Comparison of ENCODE assay signal across 20 cellular contexts in the genomic region with DNA sequence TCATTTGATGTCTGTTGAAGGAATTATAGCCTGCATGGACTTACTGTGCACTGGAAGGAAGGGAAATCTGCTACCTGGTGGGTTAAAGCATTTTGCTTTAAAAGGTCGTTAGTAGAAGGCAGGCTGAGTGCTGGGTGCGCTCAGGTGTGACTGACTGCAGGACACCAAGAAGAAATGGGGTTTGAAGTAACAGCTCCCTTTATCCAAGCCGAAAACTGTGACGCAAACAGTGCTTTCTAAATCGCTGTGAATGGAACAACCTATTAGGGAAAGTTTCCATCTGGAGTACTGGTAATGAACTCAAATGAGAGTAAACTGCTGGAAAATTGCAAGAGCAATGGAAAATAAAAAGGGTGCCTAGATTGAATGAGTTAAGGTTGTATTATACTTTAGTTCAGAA.
"Had no signal": no experiment of that assay in that cellular context is flagged by ENCODE, and none has a peak within 500 bp of the region (broad histone marks: within the 10 kb centered on the region; RNA-seq: fewer than 3 reads in every experiment).

No MANE protein-coding gene starts in this region.

- H3K4me3 Mint-ChIP-seq: activated B cell treated with CpG ODN at 0.5 μM for 24 hours; activated CD8-positive, alpha-beta T cell treated with anti-CD3 and anti-CD28 coated beads for 36 hours; activated naive CD4-positive, alpha-beta T cell treated with anti-CD3 and anti-CD28 coated beads, Interleukin-2, amount 50 U/mL, for 24 hours; activated T-cell treated with anti-CD3 and anti-CD28 coated beads, Interleukin-2, amount 50 U/mL, for 4 hours; activated T-helper 17 cell treated with anti-CD3 and anti-CD28 coated beads, Interleukin-2, amount 50 U/mL, for 72 hours; naive B cell had no signal

- DNase-seq: activated B cell treated with CpG ODN at 0.5 μM for 24 hours; activated CD4-positive, alpha-beta T cell treated with anti-CD3 and anti-CD28 coated beads, Interleukin-2, amount 50 U/mL, for 1 hour; activated CD8-positive, alpha-beta T cell treated with anti-CD3 and anti-CD28 coated beads for 36 hours; activated T-cell treated with anti-CD3 and anti-CD28 coated beads, Interleukin-2, amount 50 U/mL, for 4 hours; central memory CD4-positive, alpha-beta T cell; left cardiac atrium; mammary epithelial cell; naive B cell; nucleus accumbens; pancreas; psoas muscle; right cardiac atrium; spleen; stimulated activated CD4-positive, alpha-beta T cell treated with anti-CD3 and anti-CD28 coated beads, Interleukin-2, amount 100 ng/mL, for 48 hours; stimulated activated naive CD4-positive, alpha-beta T cell treated with Interleukin-2 at 50 U/mL for 16 hours; T-helper 17 cell; T1000; transverse colon had no signal

- H3K4me1 Mint-ChIP-seq: activated B cell treated with CpG ODN at 0.5 μM for 24 hours; activated T-helper 17 cell treated with anti-CD3 and anti-CD28 coated beads, Interleukin-2, amount 50 U/mL, for 72 hours had no signal

- H3K27me3 Mint-ChIP-seq: activated B cell treated with CpG ODN at 0.5 μM for 24 hours; activated CD8-positive, alpha-beta T cell treated with anti-CD3 and anti-CD28 coated beads for 36 hours; activated naive CD4-positive, alpha-beta T cell treated with anti-CD3 and anti-CD28 coated beads, Interleukin-2, amount 50 U/mL, for 24 hours; activated T-helper 17 cell treated with anti-CD3 and anti-CD28 coated beads, Interleukin-2, amount 50 U/mL, for 72 hours; naive B cell; T-helper 17 cell had no signal

- H3K36me3 Mint-ChIP-seq: naive B cell had no signal

- ATAC-seq: activated CD8-positive, alpha-beta T cell treated with anti-CD3 and anti-CD28 coated beads for 36 hours; activated T-cell treated with anti-CD3 and anti-CD28 coated beads, Interleukin-2, amount 50 U/mL, for 4 hours; activated T-helper 17 cell treated with anti-CD3 and anti-CD28 coated beads, Interleukin-2, amount 50 U/mL, for 72 hours; left cardiac atrium; psoas muscle; right cardiac atrium; T-helper 17 cell had no signal

- H3K9me3 Mint-ChIP-seq: activated B cell treated with CpG ODN at 0.5 μM for 24 hours; activated CD8-positive, alpha-beta T cell treated with anti-CD3 and anti-CD28 coated beads for 36 hours; activated naive CD4-positive, alpha-beta T cell treated with anti-CD3 and anti-CD28 coated beads, Interleukin-2, amount 50 U/mL, for 24 hours; activated T-cell treated with anti-CD3 and anti-CD28 coated beads, Interleukin-2, amount 50 U/mL, for 4 hours; activated T-helper 17 cell treated with anti-CD3 and anti-CD28 coated beads, Interleukin-2, amount 50 U/mL, for 72 hours; naive B cell had no signal

- H3K27ac Mint-ChIP-seq: activated B cell treated with CpG ODN at 0.5 μM for 24 hours; activated CD8-positive, alpha-beta T cell treated with anti-CD3 and anti-CD28 coated beads for 36 hours; activated naive CD4-positive, alpha-beta T cell treated with anti-CD3 and anti-CD28 coated beads, Interleukin-2, amount 50 U/mL, for 24 hours; activated T-helper 17 cell treated with anti-CD3 and anti-CD28 coated beads, Interleukin-2, amount 50 U/mL, for 72 hours; naive B cell; T-helper 17 cell had no signal
